ENCODE assay signal across 13 cellular contexts in genomic region chr4:92091335-92091734, GRCh38.
DNase-seq lines count a peak whose midpoint lies in the region; ATAC-seq and TF ChIP-seq lines count a peak whose summit lies in the region.
"Had no signal": no experiment of that assay in that cellular context is flagged by ENCODE, and none has a peak within 500 bp of the region (broad histone marks: within the 10 kb centered on the region; RNA-seq: fewer than 3 reads in every experiment).

No MANE protein-coding gene starts in this region.

- no peak overlapping the region for H2AK5ac ChIP-seq in neuronal stem cell (ENCODE audit: low read depth, low read length)

- H4K8ac ChIP-seq in neuronal stem cell (ENCODE audit: low read depth, low read length): no peak overlapping the region

- H3K18ac ChIP-seq in neuronal stem cell (ENCODE audit: low read length): no peak overlapping the region

- no peak for ATAC-seq in GM19328 (IDR thresholded peaks at IDR 0.05; ENCODE audit: unreplicated experiment)
- ATAC-seq: sciatic nerve had no signal

- no CpG with 5 or more reads among the region's 6 CpGs for WGBS in neuronal stem cell (ENCODE audit: extremely low coverage in 2 of 2, insufficient read length in 2 of 2, insufficient replicate concordance in 1 of 2), 2 donors

- H4K91ac ChIP-seq in neuronal stem cell (ENCODE audit: low read depth, low read length, poor library complexity): no peak overlapping the region

- no peak overlapping the region for H2BK5ac ChIP-seq in neuronal stem cell (ENCODE audit: low read length)

- no peaks in the 10 kb centered on the region for H3K79me1 ChIP-seq in neuronal stem cell (ENCODE audit: low read depth, low read length)

- no peak overlapping the region for H3K4me2 ChIP-seq in neuronal stem cell (ENCODE audit: insufficient read depth, low read length, poor library complexity, severe bottlenecking)

- H3K36me3 ChIP-seq in neuronal stem cell (replicated peaks in 1 of 2; ENCODE audit: control insufficient read depth in 2 of 2, insufficient read depth in 2 of 2, low read length in 2 of 2): no peaks in the 10 kb centered on the region
- no peaks in the 10 kb centered on the region for H3K36me3 ChIP-seq in left ventricle myocardium inferior

- no peaks in the 10 kb centered on the region for H3K27me3 ChIP-seq in neuronal stem cell (ENCODE audit: control insufficient read depth in 3 of 3, insufficient read depth in 3 of 3, low read depth in 1 of 3, low read length in 3 of 3)
- no peaks in the 10 kb centered on the region for H3K27me3 ChIP-seq in left ventricle myocardium inferior (ENCODE audit: low read depth)

- no peak overlapping the region for H3K14ac ChIP-seq in neuronal stem cell (ENCODE audit: low read length)

- H3K4me3 ChIP-seq in LNCaP clone FGC (ENCODE audit: low read depth, low read length): peak overlapping the region; percentile 39
- peak overlapping the region; percentile 36 for H3K4me3 ChIP-seq in WI38 (ENCODE audit: low read depth, low read length)
- no peak overlapping the region for H3K4me3 ChIP-seq in neuronal stem cell (ENCODE audit: low read length in 2 of 2)
- no peak overlapping the region for H3K4me3 ChIP-seq in left ventricle myocardium inferior

- peak; percentile 44 for DNase-seq in NCI-H1105 treated with DMSO at 0.1 percent for 48 hours (lab: John Stamatoyannopoulos, UW)
- DNase-seq in NCI-H1105 (lab: John Stamatoyannopoulos, UW): no peak
- DNase-seq in LNCaP clone FGC (ENCODE audit: low read depth): no peak
- no peak for DNase-seq in neuronal stem cell (ENCODE audit: low spot score)
- DNase-seq in DMS114 treated with DMSO at 0.1 percent for 48 hours (lab: John Stamatoyannopoulos, UW; ENCODE audit: unreplicated experiment): no peak
- DNase-seq in left ventricle myocardium inferior: no peak
- DNase-seq: activated CD4-positive, alpha-beta T cell treated with anti-CD3 and anti-CD28 coated beads, Interleukin-2, amount 10 ng/mL, durations not matched to agents 7 days and 5 days; activated gamma-delta T cell treated with Interleukin-2 at 50 U/mL for 16 hours; immature natural killer cell; substantia nigra had no signal

- H3K4me1 ChIP-seq in neuronal stem cell (ENCODE audit: control insufficient read depth in 2 of 2, insufficient read depth in 1 of 2, low read depth in 1 of 2, low read length in 2 of 2) (no peaks in the 10 kb centered on the region), left ventricle myocardium inferior (no peaks in the 10 kb centered on the region)

- H3K27ac ChIP-seq in neuronal stem cell (replicated peaks; ENCODE audit: low read length) (no peak overlapping the region), left ventricle myocardium inferior (replicated peaks) (no peak overlapping the region)

- no peak overlapping the region for H2BK120ac ChIP-seq in neuronal stem cell (ENCODE audit: low read depth, low read length)

- no peak overlapping the region for H3K9ac ChIP-seq in neuronal stem cell (ENCODE audit: low read depth, low read length, poor library complexity)

- H3K9me3 ChIP-seq in neuronal stem cell (replicated peaks in 1 of 2; ENCODE audit: control insufficient read depth in 2 of 2, insufficient read depth in 1 of 2, low read depth in 1 of 2, low read length in 2 of 2) (no peaks in the 10 kb centered on the region), left ventricle myocardium inferior (replicated peaks) (no peaks in the 10 kb centered on the region)

- H3K4ac ChIP-seq in neuronal stem cell (ENCODE audit: low read length): no peak overlapping the region

- H2BK12ac ChIP-seq in neuronal stem cell (ENCODE audit: low read length): no peak overlapping the region

- intact Hi-C loops in left ventricle myocardium inferior (cut with micrococcal nuclease): no loop called here

- no peak overlapping the region for H3K23ac ChIP-seq in neuronal stem cell (ENCODE audit: low read depth, low read length, poor library complexity)

- H2BK15ac ChIP-seq in neuronal stem cell (ENCODE audit: low read length): no peak overlapping the region

- H2AFZ ChIP-seq in neuronal stem cell (ENCODE audit: low read length): peak overlapping the region; percentile 82

- TF ChIP-seq CTCF in LNCaP clone FGC (IDR thresholded peaks at IDR 0.05; ENCODE audit: control insufficient read depth, extremely low read depth, insufficient read depth): peak; percentile 54
- TF ChIP-seq CTCF in WI38 (IDR thresholded peaks at IDR 0.05; ENCODE audit: low read depth, low read length): 0 out of 2 replicates have a peak, but pooled peaks have one; percentile 6
- no peak for TF ChIP-seq CTCF in left ventricle myocardium inferior (IDR thresholded peaks at IDR 0.05; ENCODE audit: borderline replicate concordance)

Comparison
In these comparisons a context has a peak if more than half of its experiments do, and no peak if none do; other contexts are left out.
1. H3K4me3 ChIP-seq: peak in LNCaP clone FGC (single experiment) and WI38 (single experiment); none in neuronal stem cell (0 of 2) and left ventricle myocardium inferior (single experiment).